ENCODE assay signal across 25 cellular contexts in the genomic region with DNA sequence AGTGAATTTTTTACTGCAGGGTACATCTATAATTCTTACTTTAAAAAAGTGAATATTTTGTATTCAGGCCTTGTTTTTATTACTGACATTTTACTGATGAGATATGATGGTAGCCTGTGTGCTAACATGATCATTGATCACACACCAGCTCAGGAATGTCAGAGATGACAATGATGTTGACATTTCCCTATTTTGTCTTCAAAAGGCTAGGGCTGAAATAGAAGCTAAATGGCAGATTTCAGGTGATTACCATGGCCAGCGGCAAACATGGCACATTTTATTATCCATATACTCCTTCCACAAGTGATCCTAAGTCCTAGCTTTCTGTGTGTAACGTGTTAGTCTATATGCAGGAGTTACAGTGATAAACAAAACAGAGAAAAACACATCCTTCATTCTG.
"Had no signal": no experiment of that assay in that cellular context is flagged by ENCODE, and none has a peak within 500 bp of the region (broad histone marks: within the 10 kb centered on the region; RNA-seq: fewer than 3 reads in every experiment).

No MANE protein-coding gene starts in this region.

- H3K27ac ChIP-seq: colonic mucosa, coronary artery, dorsolateral prefrontal cortex, epithelial cell of prostate, esophagus muscularis mucosa, esophagus squamous epithelium, foreskin keratinocyte, gastrocnemius medialis, heart left ventricle, heart right ventricle, hepatocyte had no signal

- H3K36me3 ChIP-seq: colonic mucosa, esophagus muscularis mucosa, esophagus squamous epithelium, gastrocnemius medialis, heart left ventricle, heart right ventricle had no signal

- H3K4me2 ChIP-seq: hepatocyte had no signal

- H3K27ac Mint-ChIP-seq: dendritic cell treated with granulocyte-macrophage colony-stimulating factor and Interleukin-4, amounts not matched to agents 40 ng/mL and 50 ng/mL, for 4 days; effector memory CD8-positive, alpha-beta T cell; endodermal cell had no signal

- H3K9me3 Mint-ChIP-seq: endodermal cell had no signal

- H3K27me3 Mint-ChIP-seq: dendritic cell treated with granulocyte-macrophage colony-stimulating factor and Interleukin-4, amounts not matched to agents 40 ng/mL and 50 ng/mL, for 4 days; effector memory CD8-positive, alpha-beta T cell had no signal

- ATAC-seq: effector memory CD8-positive, alpha-beta T cell; esophagus mucosa; foreskin keratinocyte; gastrocnemius medialis; heart left ventricle; heart right ventricle had no signal

- H3K4me3 ChIP-seq: colonic mucosa, coronary artery, dorsolateral prefrontal cortex, esophagus muscularis mucosa, esophagus squamous epithelium, gastrocnemius medialis, heart left ventricle, heart right ventricle, hepatocyte had no signal

- H3K4me1 ChIP-seq: colonic mucosa, esophagus muscularis mucosa, esophagus squamous epithelium, foreskin keratinocyte, gastrocnemius medialis had no signal

- H2AFZ ChIP-seq: hepatocyte had no signal

- H3K79me2 ChIP-seq: hepatocyte had no signal

- H3K9me3 ChIP-seq: colonic mucosa, esophagus muscularis mucosa, esophagus squamous epithelium, gastrocnemius medialis, heart left ventricle had no signal

- H3K4me3 Mint-ChIP-seq: dendritic cell treated with granulocyte-macrophage colony-stimulating factor and Interleukin-4, amounts not matched to agents 40 ng/mL and 50 ng/mL, for 4 days; effector memory CD8-positive, alpha-beta T cell; endodermal cell had no signal

- DNase-seq: colonic mucosa; cortex of kidney; dermis blood vessel endothelial cell; dorsolateral prefrontal cortex; effector CD4-positive, alpha-beta T cell; effector CD8-positive, alpha-beta T cell; effector memory CD4-positive, alpha-beta T cell; effector memory CD8-positive, alpha-beta T cell; endodermal cell; erythroblast; esophagus squamous epithelium; foreskin fibroblast; foreskin keratinocyte; foreskin melanocyte; gastrocnemius medialis; glutamatergic neuron; head of caudate nucleus; heart left ventricle; heart right ventricle had no signal

- H3K27me3 ChIP-seq: colonic mucosa, esophagus muscularis mucosa, esophagus squamous epithelium, foreskin keratinocyte, gastrocnemius medialis, heart left ventricle, heart right ventricle, hepatocyte had no signal
